ENCODE assay signal across 8 cellular contexts in the genomic region with DNA sequence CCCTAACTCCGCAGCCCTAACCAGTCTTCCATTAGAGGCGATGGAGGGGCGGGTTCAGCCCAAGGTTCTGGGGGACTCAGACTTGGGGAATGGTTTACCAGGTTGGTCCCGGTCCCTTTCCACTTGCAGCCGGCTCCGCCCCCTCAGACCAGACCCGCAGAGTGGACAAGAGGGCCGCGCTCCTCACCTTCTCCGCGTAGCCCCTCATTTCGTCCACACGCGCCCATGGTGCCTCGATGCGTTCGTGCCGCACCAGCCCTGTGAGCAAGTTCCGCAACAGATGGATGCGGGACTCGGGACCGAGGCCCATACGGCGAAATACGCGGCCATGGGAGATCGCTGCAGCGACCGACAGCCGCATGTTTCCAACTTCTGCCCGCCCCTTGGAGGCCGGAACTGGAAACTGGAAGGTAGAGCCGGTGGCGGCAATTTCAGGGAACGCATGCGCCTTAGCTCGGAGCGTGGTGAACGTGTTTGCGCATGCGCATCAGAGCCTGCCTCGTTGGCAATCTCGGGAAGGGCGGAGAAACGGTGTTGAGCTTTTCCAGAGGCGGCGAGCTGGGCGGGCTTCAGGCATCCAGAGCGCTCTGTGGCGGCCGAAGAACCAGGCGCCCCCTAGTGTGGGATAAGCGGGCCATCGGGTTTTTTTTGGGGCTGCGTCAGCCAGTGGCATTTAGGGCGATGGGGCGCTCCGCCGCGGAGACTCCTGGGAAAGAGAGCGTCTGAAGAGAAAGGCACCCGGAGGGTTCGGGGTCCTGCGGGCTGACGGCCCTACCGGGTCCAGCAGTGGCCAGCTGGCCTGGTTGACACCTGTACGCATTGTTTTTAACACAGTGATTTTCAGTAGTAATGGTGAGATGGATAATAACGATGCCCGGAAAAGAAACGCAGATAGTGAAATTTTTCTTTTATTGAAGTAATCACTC.
A peak's percentile ranks its signal among the peaks of the same experiment; 100 is the strongest.
DNase-seq lines count a peak whose midpoint lies in the region; ATAC-seq lines count a peak whose summit lies in the region.

Gene MRPL17, minus strand, starts transcription at position 405 of the 926 bp plus-strand sequence. Its CDS starts 44 bp downstream, at position 361.

- peak; percentile 100 for DNase-seq in CD1c-positive myeloid dendritic cell (ENCODE audit: extremely low spot score)
- peak; percentile 99 for DNase-seq in NCI-H748 (lab: John Stamatoyannopoulos, UW; ENCODE audit: unreplicated experiment)
- peak; percentile 98 for DNase-seq in activated CD4-positive, alpha-beta T cell treated with anti-CD3 and anti-CD28 coated beads, Interleukin-2, amount 50 U/mL, for 1 hour
- DNase-seq in dedifferentiated amniotic fluid mesenchymal stem cell (ENCODE audit: extremely low spot score): peak; percentile 99
- peak; percentile 100 for DNase-seq in left kidney (ENCODE audit: low read depth, low spot score)
- peak; percentile 98 for DNase-seq in stimulated activated CD4-positive, alpha-beta T cell treated with anti-CD3 and anti-CD28 coated beads, Interleukin-2, amount 100 ng/mL, for 24 hours

- ATAC-seq in GM19372 (IDR thresholded peaks at IDR 0.05; ENCODE audit: low read depth, unreplicated experiment) (peak; percentile 91), HG03558 (IDR thresholded peaks at IDR 0.05; ENCODE audit: extremely low read depth, unreplicated experiment) (peak; percentile 82)

Comparison
In these comparisons a context has a peak if more than half of its experiments do, and no peak if none do; other contexts are left out.
1. Peak in every context shown above with its lines: DNase-seq and ATAC-seq.